1 cellular context compared by ENCODE assay signal in the genomic region with DNA sequence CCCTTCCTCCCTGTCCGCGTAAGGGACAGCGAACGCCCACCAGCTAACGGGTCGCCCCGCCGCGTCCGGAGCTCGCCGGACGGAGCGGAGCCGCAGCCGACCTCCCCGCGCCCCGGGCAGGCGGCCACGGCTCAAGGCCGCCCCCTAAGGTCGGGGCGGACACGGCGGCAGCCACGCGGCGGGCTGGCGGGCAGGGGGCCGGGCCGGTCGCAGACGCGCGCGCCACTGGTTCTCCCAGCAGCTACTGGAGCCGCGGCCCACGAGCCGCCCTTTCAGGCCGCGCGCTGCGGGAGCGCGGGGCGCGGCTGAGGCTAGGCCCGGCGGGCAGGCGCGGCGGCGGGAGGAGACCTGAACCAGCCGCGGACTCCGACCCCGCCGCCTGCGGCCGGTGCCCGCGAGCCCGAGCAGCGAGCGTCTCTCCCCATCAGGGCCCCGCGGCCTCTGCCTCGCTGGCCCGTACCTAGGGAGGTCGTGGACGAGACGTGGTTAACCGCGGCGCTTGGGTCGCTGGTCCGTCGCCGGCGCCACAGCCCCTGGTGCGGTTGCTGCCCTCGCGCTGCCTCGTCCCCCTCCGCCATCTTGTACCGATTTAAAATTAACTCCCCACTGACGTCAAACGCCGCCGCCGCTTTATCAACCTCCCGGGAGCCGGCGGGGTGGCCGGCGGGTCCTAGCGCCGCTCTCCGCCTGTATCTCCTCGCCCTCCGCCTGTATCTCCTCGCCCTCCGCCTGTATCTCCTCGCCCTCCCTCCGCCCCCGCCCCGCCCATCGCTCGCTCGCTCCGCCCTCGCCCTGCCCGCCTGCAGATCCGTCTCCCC.
A peak's percentile ranks its signal among the peaks of the same experiment; 100 is the strongest.
TF ChIP-seq lines count a peak whose summit lies in the region.

A gene (minus strand): TSS at position 591 of the 818 bp plus-strand sequence. CDS start 13 bp downstream, at position 578.

TF ChIP-seq in WTC11, 78 proteins besides CTCF, POLR2A, EP300 and RAD21 (continued from another document and continues in another):
- TF ChIP-seq, protein P1, sequence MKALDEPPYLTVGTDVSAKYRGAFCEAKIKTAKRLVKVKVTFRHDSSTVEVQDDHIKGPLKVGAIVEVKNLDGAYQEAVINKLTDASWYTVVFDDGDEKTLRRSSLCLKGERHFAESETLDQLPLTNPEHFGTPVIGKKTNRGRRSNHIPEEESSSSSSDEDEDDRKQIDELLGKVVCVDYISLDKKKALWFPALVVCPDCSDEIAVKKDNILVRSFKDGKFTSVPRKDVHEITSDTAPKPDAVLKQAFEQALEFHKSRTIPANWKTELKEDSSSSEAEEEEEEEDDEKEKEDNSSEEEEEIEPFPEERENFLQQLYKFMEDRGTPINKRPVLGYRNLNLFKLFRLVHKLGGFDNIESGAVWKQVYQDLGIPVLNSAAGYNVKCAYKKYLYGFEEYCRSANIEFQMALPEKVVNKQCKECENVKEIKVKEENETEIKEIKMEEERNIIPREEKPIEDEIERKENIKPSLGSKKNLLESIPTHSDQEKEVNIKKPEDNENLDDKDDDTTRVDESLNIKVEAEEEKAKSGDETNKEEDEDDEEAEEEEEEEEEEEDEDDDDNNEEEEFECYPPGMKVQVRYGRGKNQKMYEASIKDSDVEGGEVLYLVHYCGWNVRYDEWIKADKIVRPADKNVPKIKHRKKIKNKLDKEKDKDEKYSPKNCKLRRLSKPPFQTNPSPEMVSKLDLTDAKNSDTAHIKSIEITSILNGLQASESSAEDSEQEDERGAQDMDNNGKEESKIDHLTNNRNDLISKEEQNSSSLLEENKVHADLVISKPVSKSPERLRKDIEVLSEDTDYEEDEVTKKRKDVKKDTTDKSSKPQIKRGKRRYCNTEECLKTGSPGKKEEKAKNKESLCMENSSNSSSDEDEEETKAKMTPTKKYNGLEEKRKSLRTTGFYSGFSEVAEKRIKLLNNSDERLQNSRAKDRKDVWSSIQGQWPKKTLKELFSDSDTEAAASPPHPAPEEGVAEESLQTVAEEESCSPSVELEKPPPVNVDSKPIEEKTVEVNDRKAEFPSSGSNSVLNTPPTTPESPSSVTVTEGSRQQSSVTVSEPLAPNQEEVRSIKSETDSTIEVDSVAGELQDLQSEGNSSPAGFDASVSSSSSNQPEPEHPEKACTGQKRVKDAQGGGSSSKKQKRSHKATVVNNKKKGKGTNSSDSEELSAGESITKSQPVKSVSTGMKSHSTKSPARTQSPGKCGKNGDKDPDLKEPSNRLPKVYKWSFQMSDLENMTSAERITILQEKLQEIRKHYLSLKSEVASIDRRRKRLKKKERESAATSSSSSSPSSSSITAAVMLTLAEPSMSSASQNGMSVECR (CRISPR knock-in tag; IDR thresholded peaks at IDR 0.05; ENCODE audit: borderline replicate concordance), result no peak
- TF ChIP-seq FOXP1 (CRISPR knock-in tag; IDR thresholded peaks at IDR 0.05; ENCODE audit: borderline replicate concordance), result peak; percentile 62; the same call in 1 of the 2 replicates
- TF ChIP-seq SMAD4 (CRISPR knock-in tag; IDR thresholded peaks at IDR 0.05), result no peak
- no peak for TF ChIP-seq ZNF671 (CRISPR knock-in tag; IDR thresholded peaks at IDR 0.05)
- TF ChIP-seq, protein P2, sequence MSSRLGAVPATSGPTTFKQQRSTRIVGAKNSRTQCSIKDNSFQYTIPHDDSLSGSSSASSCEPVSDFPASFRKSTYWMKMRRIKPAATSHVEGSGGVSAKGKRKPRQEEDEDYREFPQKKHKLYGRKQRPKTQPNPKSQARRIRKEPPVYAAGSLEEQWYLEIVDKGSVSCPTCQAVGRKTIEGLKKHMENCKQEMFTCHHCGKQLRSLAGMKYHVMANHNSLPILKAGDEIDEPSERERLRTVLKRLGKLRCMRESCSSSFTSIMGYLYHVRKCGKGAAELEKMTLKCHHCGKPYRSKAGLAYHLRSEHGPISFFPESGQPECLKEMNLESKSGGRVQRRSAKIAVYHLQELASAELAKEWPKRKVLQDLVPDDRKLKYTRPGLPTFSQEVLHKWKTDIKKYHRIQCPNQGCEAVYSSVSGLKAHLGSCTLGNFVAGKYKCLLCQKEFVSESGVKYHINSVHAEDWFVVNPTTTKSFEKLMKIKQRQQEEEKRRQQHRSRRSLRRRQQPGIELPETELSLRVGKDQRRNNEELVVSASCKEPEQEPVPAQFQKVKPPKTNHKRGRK (CRISPR knock-in tag; IDR thresholded peaks at IDR 0.05; ENCODE audit: borderline replicate concordance), result no peak
- no peak for TF ChIP-seq ZNF396 (CRISPR knock-in tag; IDR thresholded peaks at IDR 0.05; ENCODE audit: borderline replicate concordance)
- TF ChIP-seq, protein P3, sequence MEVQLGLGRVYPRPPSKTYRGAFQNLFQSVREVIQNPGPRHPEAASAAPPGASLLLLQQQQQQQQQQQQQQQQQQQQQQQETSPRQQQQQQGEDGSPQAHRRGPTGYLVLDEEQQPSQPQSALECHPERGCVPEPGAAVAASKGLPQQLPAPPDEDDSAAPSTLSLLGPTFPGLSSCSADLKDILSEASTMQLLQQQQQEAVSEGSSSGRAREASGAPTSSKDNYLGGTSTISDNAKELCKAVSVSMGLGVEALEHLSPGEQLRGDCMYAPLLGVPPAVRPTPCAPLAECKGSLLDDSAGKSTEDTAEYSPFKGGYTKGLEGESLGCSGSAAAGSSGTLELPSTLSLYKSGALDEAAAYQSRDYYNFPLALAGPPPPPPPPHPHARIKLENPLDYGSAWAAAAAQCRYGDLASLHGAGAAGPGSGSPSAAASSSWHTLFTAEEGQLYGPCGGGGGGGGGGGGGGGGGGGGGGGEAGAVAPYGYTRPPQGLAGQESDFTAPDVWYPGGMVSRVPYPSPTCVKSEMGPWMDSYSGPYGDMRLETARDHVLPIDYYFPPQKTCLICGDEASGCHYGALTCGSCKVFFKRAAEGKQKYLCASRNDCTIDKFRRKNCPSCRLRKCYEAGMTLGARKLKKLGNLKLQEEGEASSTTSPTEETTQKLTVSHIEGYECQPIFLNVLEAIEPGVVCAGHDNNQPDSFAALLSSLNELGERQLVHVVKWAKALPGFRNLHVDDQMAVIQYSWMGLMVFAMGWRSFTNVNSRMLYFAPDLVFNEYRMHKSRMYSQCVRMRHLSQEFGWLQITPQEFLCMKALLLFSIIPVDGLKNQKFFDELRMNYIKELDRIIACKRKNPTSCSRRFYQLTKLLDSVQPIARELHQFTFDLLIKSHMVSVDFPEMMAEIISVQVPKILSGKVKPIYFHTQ (CRISPR knock-in tag; IDR thresholded peaks at IDR 0.05), result no peak
- TF ChIP-seq ELF4 (CRISPR knock-in tag; IDR thresholded peaks at IDR 0.05; ENCODE audit: low read depth), result no peak
- no peak for TF ChIP-seq TP53 (CRISPR knock-in tag; IDR thresholded peaks at IDR 0.05)
- TF ChIP-seq SMAD3 (CRISPR knock-in tag; IDR thresholded peaks at IDR 0.05; ENCODE audit: borderline replicate concordance), result no peak
- no peak for TF ChIP-seq GTF2I (CRISPR knock-in tag; conservative IDR thresholded peaks at IDR 0.05)
- TF ChIP-seq SP1 (CRISPR knock-in tag; conservative IDR thresholded peaks at IDR 0.05), result peak; percentile 65
- TF ChIP-seq SOX15 (CRISPR knock-in tag; IDR thresholded peaks at IDR 0.05), result no peak
- TF ChIP-seq KAT7 (CRISPR knock-in tag; IDR thresholded peaks at IDR 0.05; ENCODE audit: borderline replicate concordance), result no peak; the same call in 1 of the 2 replicates
- TF ChIP-seq, protein P4, sequence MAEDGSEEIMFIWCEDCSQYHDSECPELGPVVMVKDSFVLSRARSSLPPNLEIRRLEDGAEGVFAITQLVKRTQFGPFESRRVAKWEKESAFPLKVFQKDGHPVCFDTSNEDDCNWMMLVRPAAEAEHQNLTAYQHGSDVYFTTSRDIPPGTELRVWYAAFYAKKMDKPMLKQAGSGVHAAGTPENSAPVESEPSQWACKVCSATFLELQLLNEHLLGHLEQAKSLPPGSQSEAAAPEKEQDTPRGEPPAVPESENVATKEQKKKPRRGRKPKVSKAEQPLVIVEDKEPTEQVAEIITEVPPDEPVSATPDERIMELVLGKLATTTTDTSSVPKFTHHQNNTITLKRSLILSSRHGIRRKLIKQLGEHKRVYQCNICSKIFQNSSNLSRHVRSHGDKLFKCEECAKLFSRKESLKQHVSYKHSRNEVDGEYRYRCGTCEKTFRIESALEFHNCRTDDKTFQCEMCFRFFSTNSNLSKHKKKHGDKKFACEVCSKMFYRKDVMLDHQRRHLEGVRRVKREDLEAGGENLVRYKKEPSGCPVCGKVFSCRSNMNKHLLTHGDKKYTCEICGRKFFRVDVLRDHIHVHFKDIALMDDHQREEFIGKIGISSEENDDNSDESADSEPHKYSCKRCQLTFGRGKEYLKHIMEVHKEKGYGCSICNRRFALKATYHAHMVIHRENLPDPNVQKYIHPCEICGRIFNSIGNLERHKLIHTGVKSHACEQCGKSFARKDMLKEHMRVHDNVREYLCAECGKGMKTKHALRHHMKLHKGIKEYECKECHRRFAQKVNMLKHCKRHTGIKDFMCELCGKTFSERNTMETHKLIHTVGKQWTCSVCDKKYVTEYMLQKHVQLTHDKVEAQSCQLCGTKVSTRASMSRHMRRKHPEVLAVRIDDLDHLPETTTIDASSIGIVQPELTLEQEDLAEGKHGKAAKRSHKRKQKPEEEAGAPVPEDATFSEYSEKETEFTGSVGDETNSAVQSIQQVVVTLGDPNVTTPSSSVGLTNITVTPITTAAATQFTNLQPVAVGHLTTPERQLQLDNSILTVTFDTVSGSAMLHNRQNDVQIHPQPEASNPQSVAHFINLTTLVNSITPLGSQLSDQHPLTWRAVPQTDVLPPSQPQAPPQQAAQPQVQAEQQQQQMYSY (CRISPR knock-in tag; IDR thresholded peaks at IDR 0.05), result peak; percentile 37; the same call in 1 of the 2 replicates
- TF ChIP-seq ZNF423 (CRISPR knock-in tag; IDR thresholded peaks at IDR 0.05), result no peak
- no peak for TF ChIP-seq NR2C2 (CRISPR knock-in tag; IDR thresholded peaks at IDR 0.05)
- TF ChIP-seq, protein P5, sequence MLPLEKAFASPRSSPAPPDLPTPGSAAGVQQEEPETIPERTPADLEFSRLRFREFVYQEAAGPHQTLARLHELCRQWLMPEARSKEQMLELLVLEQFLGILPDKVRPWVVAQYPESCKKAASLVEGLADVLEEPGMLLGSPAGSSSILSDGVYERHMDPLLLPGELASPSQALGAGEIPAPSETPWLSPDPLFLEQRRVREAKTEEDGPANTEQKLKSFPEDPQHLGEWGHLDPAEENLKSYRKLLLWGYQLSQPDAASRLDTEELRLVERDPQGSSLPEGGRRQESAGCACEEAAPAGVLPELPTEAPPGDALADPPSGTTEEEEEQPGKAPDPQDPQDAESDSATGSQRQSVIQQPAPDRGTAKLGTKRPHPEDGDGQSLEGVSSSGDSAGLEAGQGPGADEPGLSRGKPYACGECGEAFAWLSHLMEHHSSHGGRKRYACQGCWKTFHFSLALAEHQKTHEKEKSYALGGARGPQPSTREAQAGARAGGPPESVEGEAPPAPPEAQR (CRISPR knock-in tag; IDR thresholded peaks at IDR 0.05), result no peak
- TF ChIP-seq NFE2L1 (CRISPR knock-in tag; IDR thresholded peaks at IDR 0.05), result no peak
- peak; percentile 40; the same call in 1 of the 2 replicates for TF ChIP-seq PRRX2 (CRISPR knock-in tag; IDR thresholded peaks at IDR 0.05)
- TF ChIP-seq, protein P6, sequence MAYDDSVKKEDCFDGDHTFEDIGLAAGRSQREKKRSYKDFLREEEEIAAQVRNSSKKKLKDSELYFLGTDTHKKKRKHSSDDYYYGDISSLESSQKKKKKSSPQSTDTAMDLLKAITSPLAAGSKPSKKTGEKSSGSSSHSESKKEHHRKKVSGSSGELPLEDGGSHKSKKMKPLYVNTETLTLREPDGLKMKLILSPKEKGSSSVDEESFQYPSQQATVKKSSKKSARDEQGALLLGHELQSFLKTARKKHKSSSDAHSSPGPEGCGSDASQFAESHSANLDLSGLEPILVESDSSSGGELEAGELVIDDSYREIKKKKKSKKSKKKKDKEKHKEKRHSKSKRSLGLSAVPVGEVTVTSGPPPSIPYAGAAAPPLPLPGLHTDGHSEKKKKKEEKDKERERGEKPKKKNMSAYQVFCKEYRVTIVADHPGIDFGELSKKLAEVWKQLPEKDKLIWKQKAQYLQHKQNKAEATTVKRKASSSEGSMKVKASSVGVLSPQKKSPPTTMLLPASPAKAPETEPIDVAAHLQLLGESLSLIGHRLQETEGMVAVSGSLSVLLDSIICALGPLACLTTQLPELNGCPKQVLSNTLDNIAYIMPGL (CRISPR knock-in tag; IDR thresholded peaks at IDR 0.05), result no peak; the same call in 1 of the 2 replicates
- TF ChIP-seq, protein P7, sequence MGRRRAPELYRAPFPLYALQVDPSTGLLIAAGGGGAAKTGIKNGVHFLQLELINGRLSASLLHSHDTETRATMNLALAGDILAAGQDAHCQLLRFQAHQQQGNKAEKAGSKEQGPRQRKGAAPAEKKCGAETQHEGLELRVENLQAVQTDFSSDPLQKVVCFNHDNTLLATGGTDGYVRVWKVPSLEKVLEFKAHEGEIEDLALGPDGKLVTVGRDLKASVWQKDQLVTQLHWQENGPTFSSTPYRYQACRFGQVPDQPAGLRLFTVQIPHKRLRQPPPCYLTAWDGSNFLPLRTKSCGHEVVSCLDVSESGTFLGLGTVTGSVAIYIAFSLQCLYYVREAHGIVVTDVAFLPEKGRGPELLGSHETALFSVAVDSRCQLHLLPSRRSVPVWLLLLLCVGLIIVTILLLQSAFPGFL (CRISPR knock-in tag; IDR thresholded peaks at IDR 0.05; ENCODE audit: borderline replicate concordance), result 0 out of 2 replicates have a peak, but pooled peaks have one; percentile 56
- TF ChIP-seq CBFB (CRISPR knock-in tag; IDR thresholded peaks at IDR 0.05; ENCODE audit: low read depth), result no peak
- TF ChIP-seq, protein P8, sequence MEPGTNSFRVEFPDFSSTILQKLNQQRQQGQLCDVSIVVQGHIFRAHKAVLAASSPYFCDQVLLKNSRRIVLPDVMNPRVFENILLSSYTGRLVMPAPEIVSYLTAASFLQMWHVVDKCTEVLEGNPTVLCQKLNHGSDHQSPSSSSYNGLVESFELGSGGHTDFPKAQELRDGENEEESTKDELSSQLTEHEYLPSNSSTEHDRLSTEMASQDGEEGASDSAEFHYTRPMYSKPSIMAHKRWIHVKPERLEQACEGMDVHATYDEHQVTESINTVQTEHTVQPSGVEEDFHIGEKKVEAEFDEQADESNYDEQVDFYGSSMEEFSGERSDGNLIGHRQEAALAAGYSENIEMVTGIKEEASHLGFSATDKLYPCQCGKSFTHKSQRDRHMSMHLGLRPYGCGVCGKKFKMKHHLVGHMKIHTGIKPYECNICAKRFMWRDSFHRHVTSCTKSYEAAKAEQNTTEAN (CRISPR knock-in tag; IDR thresholded peaks at IDR 0.05), result no peak
- TF ChIP-seq, protein P9, sequence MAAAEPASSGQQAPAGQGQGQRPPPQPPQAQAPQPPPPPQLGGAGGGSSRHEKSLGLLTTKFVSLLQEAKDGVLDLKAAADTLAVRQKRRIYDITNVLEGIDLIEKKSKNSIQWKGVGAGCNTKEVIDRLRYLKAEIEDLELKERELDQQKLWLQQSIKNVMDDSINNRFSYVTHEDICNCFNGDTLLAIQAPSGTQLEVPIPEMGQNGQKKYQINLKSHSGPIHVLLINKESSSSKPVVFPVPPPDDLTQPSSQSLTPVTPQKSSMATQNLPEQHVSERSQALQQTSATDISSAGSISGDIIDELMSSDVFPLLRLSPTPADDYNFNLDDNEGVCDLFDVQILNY (CRISPR knock-in tag; IDR thresholded peaks at IDR 0.05), result no peak
